ENCODE assay signal across 29 cellular contexts in the genomic region with DNA sequence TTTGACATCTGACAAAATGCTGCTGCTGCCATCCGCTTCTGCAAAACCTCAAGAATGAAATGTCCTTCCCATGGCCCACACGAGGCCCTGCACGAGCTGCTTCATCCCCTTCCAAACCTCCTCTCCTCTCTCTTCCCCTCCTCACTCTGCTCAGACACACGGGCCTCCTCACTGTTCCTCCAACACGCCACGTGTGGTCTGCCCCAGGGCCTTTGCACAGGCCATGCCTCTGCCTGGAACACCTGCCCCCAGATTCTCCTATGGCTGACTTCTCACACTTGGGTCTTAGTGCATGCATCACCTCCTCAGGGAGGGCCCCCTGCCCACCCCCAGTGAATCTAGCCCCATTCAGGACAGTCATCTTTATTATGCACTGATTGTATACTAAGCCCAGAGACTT. TPM values are rescaled to one million over a fixed set of nuclear protein-coding genes. Genes with fewer than 3 reads are reported as not detected.
A peak's percentile ranks its signal among the peaks of the same experiment; 100 is the strongest.
DNase-seq lines count a peak whose midpoint lies in the region; ATAC-seq and TF ChIP-seq lines count a peak whose summit lies in the region.
"Had no signal": no experiment of that assay in that cellular context is flagged by ENCODE, and none has a peak within 500 bp of the region (broad histone marks: within the 10 kb centered on the region; RNA-seq: fewer than 3 reads in every experiment).

No MANE protein-coding gene starts in this region.

- H2AFZ ChIP-seq in mesenchymal stem cell (ENCODE audit: low read depth, low read length), result no peak overlapping the region

- peaks cover 0 to 23% of the 10 kb centered on the region in 2 experiments for H3K27me3 ChIP-seq in mesenchymal stem cell (ENCODE audit: control insufficient read depth in 1 of 2, insufficient read depth in 1 of 2, low read length in 2 of 2)
- H3K27me3 ChIP-seq in esophagus muscularis mucosa, result no peaks in the 10 kb centered on the region

- H3K9me3 ChIP-seq in mesenchymal stem cell (ENCODE audit: control insufficient read depth, low read length) (no peaks in the 10 kb centered on the region), esophagus muscularis mucosa (no peaks in the 10 kb centered on the region)
- H3K9me3 ChIP-seq: A549, SK-N-SH had no signal

- TF ChIP-seq POLR2A in esophagus muscularis mucosa (IDR thresholded peaks at IDR 0.05; ENCODE audit: low read depth), result no peak

- H3K36me3 ChIP-seq in mesenchymal stem cell (ENCODE audit: control insufficient read depth in 1 of 2, insufficient read depth in 2 of 2, low read depth in 1 of 2, low read length in 2 of 2), result no peaks in the 10 kb centered on the region
- H3K36me3 ChIP-seq in esophagus muscularis mucosa, result no peaks in the 10 kb centered on the region

- H4K91ac ChIP-seq in mesenchymal stem cell (ENCODE audit: low read length), result peak overlapping the region; percentile 39

- no peak overlapping the region for H3K18ac ChIP-seq in mesenchymal stem cell (ENCODE audit: low read depth in 1 of 2, low read length in 2 of 2)

- ATAC-seq in activated naive CD4-positive, alpha-beta T cell treated with anti-CD3 and anti-CD28 coated beads, Interleukin-2, amount 50 U/mL, for 72 hours, result no peak
- ATAC-seq in omental fat pad (ENCODE audit: low FRiP score), result no peak
- ATAC-seq: A549, PC-3 had no signal

- no peak overlapping the region for H2BK120ac ChIP-seq in mesenchymal stem cell (ENCODE audit: low read depth, low read length)

- H2BK5ac ChIP-seq in mesenchymal stem cell (ENCODE audit: low read depth, low read length, poor library complexity, severe bottlenecking), result no peak overlapping the region

- no peak overlapping the region for H3K14ac ChIP-seq in mesenchymal stem cell (ENCODE audit: low read length in 2 of 2)

- no peaks in the 10 kb centered on the region for H3K36me3 Mint-ChIP-seq in activated naive CD4-positive, alpha-beta T cell treated with anti-CD3 and anti-CD28 coated beads, Interleukin-2, amount 50 U/mL, for 24 hours
- H3K36me3 Mint-ChIP-seq in activated naive CD4-positive, alpha-beta T cell treated with anti-CD3 and anti-CD28 coated beads, Interleukin-2, amount 50 U/mL, for 72 hours, result no peaks in the 10 kb centered on the region
- H3K36me3 Mint-ChIP-seq: CD4-positive, alpha-beta memory T cell had no signal

- no peak for TF ChIP-seq CTCF in omental fat pad (IDR thresholded peaks at IDR 0.05)
- TF ChIP-seq CTCF in esophagus muscularis mucosa (IDR thresholded peaks at IDR 0.05), result no peak

- TF ChIP-seq EP300 in esophagus muscularis mucosa (IDR thresholded peaks at IDR 0.05), result no peak

- no peak overlapping the region for H2BK12ac ChIP-seq in mesenchymal stem cell (ENCODE audit: low read length in 2 of 2)

- no peaks in the 10 kb centered on the region for H3K79me1 ChIP-seq in mesenchymal stem cell (replicated peaks; ENCODE audit: low read length, poor library complexity, severe bottlenecking)

- H3K4me2 ChIP-seq in mesenchymal stem cell (ENCODE audit: low read length, poor library complexity, severe bottlenecking), result no peak overlapping the region
- H3K4me2 ChIP-seq: A549, SK-N-SH had no signal

- H3K9me3 Mint-ChIP-seq in activated naive CD4-positive, alpha-beta T cell treated with anti-CD3 and anti-CD28 coated beads, Interleukin-2, amount 50 U/mL, for 24 hours, result no peaks in the 10 kb centered on the region
- no peaks in the 10 kb centered on the region for H3K9me3 Mint-ChIP-seq in activated naive CD4-positive, alpha-beta T cell treated with anti-CD3 and anti-CD28 coated beads, Interleukin-2, amount 50 U/mL, for 72 hours

- no peak overlapping the region for H2BK15ac ChIP-seq in mesenchymal stem cell (ENCODE audit: low read depth, poor library complexity, severe bottlenecking)

- no peak overlapping the region for H2AK5ac ChIP-seq in mesenchymal stem cell (ENCODE audit: low read length, severe bottlenecking)

- intact Hi-C loops in esophagus muscularis mucosa (cut with DNase I), result no loop called here

- WGBS in mesenchymal stem cell, result 69% methylated on average over 6 of the region's 6 CpGs
- 49% methylated on average over 6 of the region's 6 CpGs for WGBS in esophagus muscularis mucosa

- no peak for DNase-seq in activated naive CD4-positive, alpha-beta T cell treated with anti-CD3 and anti-CD28 coated beads, Interleukin-2, amount 50 U/mL, for 72 hours (ENCODE audit: low spot score in 2 of 2)
- peak; percentile 47 for DNase-seq in NCI-H69 (lab: John Stamatoyannopoulos, UW)
- DNase-seq in mesenchymal stem cell, result no peak
- DNase-seq in omental fat pad (ENCODE audit: low spot score), result no peak
- no peak for DNase-seq in esophagus muscularis mucosa (ENCODE audit: extremely low spot score)
- DNase-seq: AML-193; C1 segment of cervical spinal cord; CD4-positive, alpha-beta memory T cell; COR-L47; DMS53; KBM-7; MV-4-11; NCI-H1105; NCI-H1436 treated with DMSO at 0.1 percent for 48 hours; NCI-H187 treated with DMSO at 0.1 percent for 48 hours; NCI-H2171 treated with DMSO at 0.1 percent for 48 hours; NCI-H446; NCI-H524 treated with DMSO at 0.1 percent for 48 hours; NCI-H82; NK-92 treated with Interleukin-12 subunit alpha and Interleukin-12 subunit beta, amount 100 ng/mL, for 24 hours; PC-3; SK-N-SH had no signal

- no peak overlapping the region for H4K8ac ChIP-seq in mesenchymal stem cell (ENCODE audit: low read length)

- H3K4me3 ChIP-seq in mesenchymal stem cell (ENCODE audit: insufficient read depth in 1 of 2, low read depth in 1 of 2, low read length in 2 of 2) (no peak overlapping the region), esophagus muscularis mucosa (no peak overlapping the region)
- H3K4me3 ChIP-seq: A549 had no signal

- H3K4ac ChIP-seq in mesenchymal stem cell (ENCODE audit: low read depth in 1 of 2, low read length in 2 of 2), result no peak overlapping the region

- no peaks in the 10 kb centered on the region for H3K27me3 Mint-ChIP-seq in activated naive CD4-positive, alpha-beta T cell treated with anti-CD3 and anti-CD28 coated beads, Interleukin-2, amount 50 U/mL, for 24 hours

- no peak overlapping the region for H3K27ac ChIP-seq in mesenchymal stem cell (ENCODE audit: low read length, poor library complexity, severe bottlenecking)
- no peak overlapping the region for H3K27ac ChIP-seq in esophagus muscularis mucosa (replicated peaks in 1 of 4)
- H3K27ac ChIP-seq: A549 had no signal

- no peak overlapping the region for H3K4me3 Mint-ChIP-seq in activated naive CD4-positive, alpha-beta T cell treated with anti-CD3 and anti-CD28 coated beads, Interleukin-2, amount 50 U/mL, for 24 hours
- H3K4me3 Mint-ChIP-seq: CD4-positive, alpha-beta memory T cell had no signal

- no peaks in the 10 kb centered on the region for H3K4me1 Mint-ChIP-seq in activated naive CD4-positive, alpha-beta T cell treated with anti-CD3 and anti-CD28 coated beads, Interleukin-2, amount 50 U/mL, for 24 hours

- H3K23ac ChIP-seq in mesenchymal stem cell (ENCODE audit: low read length in 2 of 2), result no peak overlapping the region

- no peak overlapping the region for H3K9ac ChIP-seq in mesenchymal stem cell (ENCODE audit: low read length)
- H3K9ac ChIP-seq: SK-N-SH had no signal

- H3K4me1 ChIP-seq in mesenchymal stem cell (ENCODE audit: control insufficient read depth, insufficient read depth, low read depth, low read length), result peaks cover 2% of the 10 kb centered on the region
- peaks cover 6 to 19% (median 14%) of the 10 kb centered on the region in 4 donors for H3K4me1 ChIP-seq in esophagus muscularis mucosa

- H3K27ac Mint-ChIP-seq in activated naive CD4-positive, alpha-beta T cell treated with anti-CD3 and anti-CD28 coated beads, Interleukin-2, amount 50 U/mL, for 24 hours, result peak overlapping the region; percentile 84
- H3K27ac Mint-ChIP-seq in activated naive CD4-positive, alpha-beta T cell treated with anti-CD3 and anti-CD28 coated beads, Interleukin-2, amount 50 U/mL, for 72 hours, result no peak overlapping the region

RNA-seq across cellular contexts. Expression of a gene that starts 15.9 kb away (rescaled TPM):
- total RNA-seq in activated naive CD4-positive, alpha-beta T cell treated with anti-CD3 and anti-CD28 coated beads, Interleukin-2, amount 50 U/mL, for 72 hours, result 1 to 10 TPM; 1.1 to 2.1 TPM
- 2.1 TPM for polyA plus RNA-seq in mesenchymal stem cell (2013, experiment 1 of 2)
- 2.2 TPM for polyA plus RNA-seq in mesenchymal stem cell (2013, experiment 2 of 2)
- not detected for total RNA-seq in omental fat pad
- 10 to 100 TPM; 12.9 to 53.0 (median 29.5) TPM for total RNA-seq in esophagus muscularis mucosa
- total RNA-seq: HT-29, LHCN-M2 had no signal

RNA-seq across cellular contexts. Expression of a gene that starts 18.7 kb away (rescaled TPM):
- under 1 TPM in 1 of 2 donors, not detected in 1; 0.27 TPM for total RNA-seq in activated naive CD4-positive, alpha-beta T cell treated with anti-CD3 and anti-CD28 coated beads, Interleukin-2, amount 50 U/mL, for 72 hours
- polyA plus RNA-seq in mesenchymal stem cell (2013, experiment 1 of 2), result not detected
- not detected for polyA plus RNA-seq in mesenchymal stem cell (2013, experiment 2 of 2)
- total RNA-seq in omental fat pad, result under 1 TPM in 1 of 4 donors, not detected in 3; 0.74 TPM
- under 1 TPM in 1 of 4 donors, not detected in 3; 0.17 TPM for total RNA-seq in esophagus muscularis mucosa
- total RNA-seq: CD4-positive, alpha-beta memory T cell; Daoy; G401; HT-29; LHCN-M2; MCF 10A had no signal
- polyA plus RNA-seq: A549; CD4-positive, alpha-beta memory T cell; SK-N-SH had no signal

RNA-seq across cellular contexts. Expression of a gene that starts 29.8 kb away (rescaled TPM):
- total RNA-seq in activated naive CD4-positive, alpha-beta T cell treated with anti-CD3 and anti-CD28 coated beads, Interleukin-2, amount 50 U/mL, for 72 hours, result 10 to 100 TPM; 47.2 to 56.3 TPM
- polyA plus RNA-seq in mesenchymal stem cell (2013, experiment 1 of 2), result 14.3 TPM
- polyA plus RNA-seq in mesenchymal stem cell (2013, experiment 2 of 2), result 12.7 TPM
- total RNA-seq in omental fat pad (100 to 1,000 TPM in 1 of 4 donors, 10 to 100 TPM in 3; 27.4 to 132 (median 30.4) TPM), esophagus muscularis mucosa (10 to 100 TPM; 20.3 to 34.1 (median 27.3) TPM)

RNA-seq across cellular contexts. Expression of a gene that starts 30.5 kb away (rescaled TPM):
- under 1 TPM in 1 of 2 donors, not detected in 1; 0.32 TPM for total RNA-seq in activated naive CD4-positive, alpha-beta T cell treated with anti-CD3 and anti-CD28 coated beads, Interleukin-2, amount 50 U/mL, for 72 hours
- not detected for polyA plus RNA-seq in mesenchymal stem cell (2013, experiment 1 of 2)
- polyA plus RNA-seq in mesenchymal stem cell (2013, experiment 2 of 2), result not detected
- not detected for total RNA-seq in omental fat pad
- total RNA-seq in esophagus muscularis mucosa, result under 1 TPM in 1 of 4 donors, not detected in 3; 0.57 TPM
- total RNA-seq: Daoy, G401, LHCN-M2 had no signal
- polyA plus RNA-seq: CD4-positive, alpha-beta memory T cell; SK-N-SH had no signal

RNA-seq across cellular contexts. Expression of a gene that starts 36.2 kb away (rescaled TPM):
- total RNA-seq in activated naive CD4-positive, alpha-beta T cell treated with anti-CD3 and anti-CD28 coated beads, Interleukin-2, amount 50 U/mL, for 72 hours, result 1 to 10 TPM; 1.8 to 7.4 TPM
- 1.4 TPM for polyA plus RNA-seq in mesenchymal stem cell (2013, experiment 1 of 2)
- polyA plus RNA-seq in mesenchymal stem cell (2013, experiment 2 of 2), result 1.5 TPM
- 1 to 10 TPM in 1 of 4 donors, under 1 TPM in 3; 0.75 to 3.0 (median 0.81) TPM for total RNA-seq in omental fat pad
- total RNA-seq in esophagus muscularis mucosa, result 1 to 10 TPM in 2 of 4 donors, under 1 TPM in 2; 0.19 to 1.2 (median 1.0) TPM
- polyA plus RNA-seq: CD4-positive, alpha-beta memory T cell had no signal

Comparison
In these comparisons a context has a peak if more than half of its experiments do, and no peak if none do; other contexts are left out.
1. RNA of a gene that starts 15.9 kb away (total RNA-seq): 12.9 to 53.0 TPM in esophagus muscularis mucosa; 1.1 to 2.1 TPM in activated naive CD4-positive, alpha-beta T cell treated with anti-CD3 and anti-CD28 coated beads, Interleukin-2, amount 50 U/mL, for 72 hours and not detected in omental fat pad; every median in the first group is over 4 times any median in the second.